28 cellular contexts compared by ENCODE assay signal in genomic region chr12:124406043-124406442, GRCh38.
"Had no signal": no experiment of that assay in that cellular context is flagged by ENCODE, and none has a peak within 500 bp of the region (broad histone marks: within the 10 kb centered on the region; RNA-seq: fewer than 3 reads in every experiment).

No MANE protein-coding gene starts in this region.

- H3K9me3 ChIP-seq: adrenal gland, ascending aorta, heart left ventricle, neutrophil, ovary, uterus had no signal

- H3K27ac ChIP-seq: adrenal gland, ascending aorta, cardiac muscle cell, neutrophil, ovary, WERI-Rb-1 had no signal

- H3K4me3 ChIP-seq: adrenal gland, ascending aorta, cardiac muscle cell, coronary artery, heart left ventricle, ovary, skin epidermis, uterus had no signal

- H3K27me3 ChIP-seq: adrenal gland, ascending aorta, cardiac muscle cell, heart left ventricle, neutrophil, ovary, uterus had no signal

- H3K36me3 ChIP-seq: ovary, uterus had no signal

- DNase-seq: activated CD4-positive, alpha-beta T cell treated with anti-CD3 and anti-CD28 coated beads for 48 hours; activated CD4-positive, alpha-beta T cell treated with anti-CD3 and anti-CD28 coated beads, Interleukin-2, amount 50 U/mL, for 48 hours; activated CD8-positive, alpha-beta memory T cell treated with anti-CD3 and anti-CD28 coated beads, Interleukin-2, amount 50 U/mL, for 4 hours; activated effector memory CD4-positive, alpha-beta T cell treated with anti-CD3 and anti-CD28 coated beads, Interleukin-2, amount 50 U/mL, for 16 hours; activated naive CD4-positive, alpha-beta T cell treated with anti-CD3 and anti-CD28 coated beads for 36 hours; activated naive CD8-positive, alpha-beta T cell treated with anti-CD3 and anti-CD28 coated beads for 36 hours; activated T-cell treated with anti-CD3 and anti-CD28 coated beads, Interleukin-2, amount 50 U/mL, for 1 hour; adrenal gland; cerebellar nuclear complex; hypothalamus; immature natural killer cell; kidney; left colon; mammary epithelial cell; ovary; stimulated activated CD4-positive, alpha-beta T cell treated with anti-CD3 and anti-CD28 coated beads, Interleukin-12 subunit alpha, Interleukin-12 subunit beta, amount 100 ng/mL, for 4 hours; stimulated activated CD4-positive, alpha-beta T cell treated with anti-CD3 and anti-CD28 coated beads, Interleukin-4, amount 100 ng/mL, for 1 hour; stimulated activated naive CD8-positive, alpha-beta T cell treated with anti-CD3 and anti-CD28 coated beads, Interleukin-15, amount 100 ng/mL, for 72 hours; substantia nigra; T-helper 9 cell; uterus; WERI-Rb-1 had no signal
